Comparison of ENCODE assay signal across 8 cellular contexts in genomic region chr12:32895688-32896437, GRCh38. TPM values are rescaled to one million over a fixed set of nuclear protein-coding genes. Genes with fewer than 3 reads are reported as not detected.
DNase-seq lines count a peak whose midpoint lies in the region; ATAC-seq and TF ChIP-seq lines count a peak whose summit lies in the region.

No MANE protein-coding gene starts in this region.

- TF ChIP-seq CTCF in Caco-2 (IDR thresholded peaks at IDR 0.05; ENCODE audit: insufficient read depth in 1 of 2, low read depth in 1 of 2, low read length in 1 of 2, severe bottlenecking in 1 of 2, unreplicated experiment in 1 of 2) (peak; percentile 53 to 66), coronary artery (IDR thresholded peaks at IDR 0.05) (no peak)

- H3K4me3 Mint-ChIP-seq in Caco-2 (ENCODE audit: unreplicated experiment), result peak overlapping the region; percentile 91

- H3K27ac ChIP-seq in coronary artery (no peak overlapping the region), aorta (ENCODE audit: low read depth in 1 of 2, low read length in 2 of 2) (no peak overlapping the region)

- CTCF ChIA-PET in Caco-2 (lab: Charles Lee), result interaction anchor here (0.8 to 1.8 kb wide), 2 partner anchors 54 to 140 kb away, joined by 3 to 15 read pairs; partner anchors contain the start of gene YARS2

- DNase-seq in Caco-2 (peak; percentile 74 to 79), MG63 (no peak), coronary artery (ENCODE audit: low spot score) (no peak), aorta (no peak), NCI-H510A (lab: John Stamatoyannopoulos, UW) (no peak)
- DNase-seq in activated CD4-positive, CD25-positive, alpha-beta regulatory T cell treated with anti-CD3 and anti-CD28 coated beads, Interleukin-2, amount 50 U/mL, for 72 hours, result no peak

- H3K36me3 ChIP-seq in Caco-2 (ENCODE audit: control insufficient read depth, insufficient read depth, low read length) (no peaks in the 10 kb centered on the region), MG63 (no peaks in the 10 kb centered on the region), aorta (ENCODE audit: control insufficient read depth in 1 of 2, insufficient read depth in 2 of 2, low read length in 1 of 2) (no peaks in the 10 kb centered on the region)

- intact Hi-C loops in Caco-2 (cut with micrococcal nuclease; ENCODE audit: unreplicated experiment), result loop anchor here (5.0 kb wide), 1 partner anchor 449 kb away; no protein-coding TSS in a partner anchor
- intact Hi-C loops in aorta (cut with DNase I), result no loop called here

- peaks cover 64% of the 10 kb centered on the region for H3K36me3 Mint-ChIP-seq in Caco-2 (ENCODE audit: insufficient read depth, unreplicated experiment)

- peaks cover 52% of the 10 kb centered on the region for H3K4me1 ChIP-seq in Caco-2
- H3K4me1 ChIP-seq in mononuclear cell (ENCODE audit: insufficient read depth, low read length), result peaks cover 42% of the 10 kb centered on the region
- H3K4me1 ChIP-seq in aorta (ENCODE audit: control insufficient read depth in 1 of 2, insufficient read depth in 2 of 2, low read length in 2 of 2), result no peaks in the 10 kb centered on the region

- H3K27me3 ChIP-seq in Caco-2 (replicated peaks; ENCODE audit: control insufficient read depth, insufficient read depth, low read length), result no peaks in the 10 kb centered on the region
- H3K27me3 ChIP-seq in MG63, result peaks cover 6% of the 10 kb centered on the region
- H3K27me3 ChIP-seq in mononuclear cell (ENCODE audit: insufficient read depth, low read length), result peaks cover 7% of the 10 kb centered on the region
- H3K27me3 ChIP-seq in aorta (ENCODE audit: control insufficient read depth in 1 of 2, insufficient read depth in 2 of 2, low read length in 1 of 2), result no peaks in the 10 kb centered on the region

- no peaks in the 10 kb centered on the region for H3K27me3 Mint-ChIP-seq in Caco-2 (ENCODE audit: insufficient read depth, unreplicated experiment)

- peak overlapping the region; percentile 80 for H3K27ac Mint-ChIP-seq in Caco-2 (ENCODE audit: unreplicated experiment)

- H3K9me3 ChIP-seq in Caco-2 (no peaks in the 10 kb centered on the region), MG63 (no peaks in the 10 kb centered on the region), mononuclear cell (ENCODE audit: low read depth, low read length) (no peaks in the 10 kb centered on the region), aorta (ENCODE audit: control insufficient read depth, low read length) (no peaks in the 10 kb centered on the region)

- POLR2A ChIA-PET in Caco-2 (lab: Charles Lee), result interaction anchor here (0.5 to 2.0 kb wide), 7 partner anchors 10 to 699 kb away, joined by 3 to 25 read pairs (median 4); partner anchors contain the start of gene YARS2

- no peaks in the 10 kb centered on the region for H3K9me3 Mint-ChIP-seq in Caco-2 (ENCODE audit: unreplicated experiment)

- BruUV-seq in Caco-2 (replicated peaks; lab: Mats Ljungman, UMichigan), result TSS peak; percentile 35

- 8 to 10% methylated on average over 29 of the region's 29 CpGs for WGBS in aorta, 2 donors

- peaks cover 48% of the 10 kb centered on the region for H3K4me1 Mint-ChIP-seq in Caco-2 (ENCODE audit: low read depth, unreplicated experiment)

- H3K4me3 ChIP-seq in Caco-2 (ENCODE audit: low read depth, low read length) (peak overlapping the region; percentile 95), MG63 (peak overlapping the region; percentile 58), coronary artery (peak overlapping the region; percentile 77), mononuclear cell (ENCODE audit: low read length) (peak overlapping the region; percentile 36), aorta (ENCODE audit: low read length in 2 of 2) (peak overlapping the region; percentile 14 to 34)

- ATAC-seq in aorta (ENCODE audit: low FRiP score) (no peak), HG03097 (IDR thresholded peaks at IDR 0.05; ENCODE audit: low FRiP score, unreplicated experiment) (no peak)

RNA-seq across cellular contexts. Expression of gene PKP2, which starts 0.7 kb away (rescaled TPM):
- total RNA-seq in Caco-2 (2022) (249 and 275 TPM in 2 replicates), mononuclear cell (0.84 TPM), aorta (1 to 10 TPM in 1 of 2 donors, under 1 TPM in 1; 0.84 to 1.4 TPM)
- 7.4 and 10.6 TPM in 2 replicates for total RNA-seq in MG63 (2014; rRNA removed; shearing (Covaris generic); ENCODE audit: low replicate concordance)
- 1 to 10 TPM in 1 of 2 donors, under 1 TPM in 1; 0.38 to 4.4 TPM for polyA plus RNA-seq in aorta

Comparison
In these comparisons a context has a peak if more than half of its experiments do, and no peak if none do; other contexts are left out.
1. DNase-seq: peak in Caco-2 (2 of 2); none in MG63 (single experiment), coronary artery (single experiment), aorta (0 of 2), activated CD4-positive, CD25-positive, alpha-beta regulatory T cell treated with anti-CD3 and anti-CD28 coated beads, Interleukin-2, amount 50 U/mL, for 72 hours (single experiment) and NCI-H510A (single experiment).
2. H3K4me3 ChIP-seq: peak in every context shown above with its lines; median percentile 95 in Caco-2; 77 in coronary artery; 58 in MG63; 36 in mononuclear cell; 24 in aorta.
3. RNA of gene PKP2, which starts 0.7 kb away (total RNA-seq): 249 to 275 TPM in Caco-2; 7.4 to 10.6 TPM in MG63, 0.84 to 1.4 TPM in aorta and 0.84 TPM in mononuclear cell (single experiment); every median in the first group is over 10 times any median in the second.